ENCODE assay signal across 25 cellular contexts in genomic region chr18:57054891-57055290, GRCh38.
"Had no signal": no experiment of that assay in that cellular context is flagged by ENCODE, and none has a peak within 500 bp of the region (broad histone marks: within the 10 kb centered on the region; RNA-seq: fewer than 3 reads in every experiment).

No MANE protein-coding gene starts in this region.

- H3K9me3 Mint-ChIP-seq: nephron progenitor cell had no signal

- H3K27ac ChIP-seq: gastroesophageal sphincter, neutrophil, skin epidermis, stomach, thoracic aorta, transverse colon had no signal

- ATAC-seq: esophagus mucosa; gastroesophageal sphincter; left cardiac atrium; left ventricle myocardium superior; naive thymus-derived CD4-positive, alpha-beta T cell; sciatic nerve had no signal

- H3K27me3 ChIP-seq: neutrophil, transverse colon had no signal

- H3K36me3 Mint-ChIP-seq: immature natural killer cell; naive thymus-derived CD4-positive, alpha-beta T cell had no signal

- H3K4me3 Mint-ChIP-seq: immature natural killer cell; naive thymus-derived CD4-positive, alpha-beta T cell; nephron progenitor cell had no signal

- FAIRE-seq: endometrium, keratinocyte had no signal

- H3K27ac Mint-ChIP-seq: immature natural killer cell; naive thymus-derived CD4-positive, alpha-beta T cell; nephron progenitor cell had no signal

- H3K4me1 ChIP-seq: gastroesophageal sphincter, stomach had no signal

- H3K4me1 Mint-ChIP-seq: immature natural killer cell had no signal

- DNase-seq: cortex of kidney; effector memory CD4-positive, alpha-beta T cell; glutamatergic neuron; immature natural killer cell; left cardiac atrium; left ventricle myocardium superior; mesenchymal stem cell; midbrain; naive thymus-derived CD4-positive, alpha-beta T cell; nephron progenitor cell; posterior cingulate gyrus; stimulated activated CD4-positive, alpha-beta T cell treated with anti-CD3 and anti-CD28 coated beads, Interleukin-2, amount 100 ng/mL, for 24 hours; stimulated activated CD4-positive, alpha-beta T cell treated with anti-CD3 and anti-CD28 coated beads, Interleukin-4, amount 100 ng/mL, for 4 hours; stimulated activated naive CD4-positive, alpha-beta T cell; stomach; substantia nigra; transverse colon had no signal
